In genomic region chr6:89792881-89793280, GRCh38 we compare ENCODE assay signal across 1 cellular context.
TF ChIP-seq lines count a peak whose summit lies in the region.

No MANE protein-coding gene starts in this region.

TF ChIP-seq in GM23338, 12 proteins besides CTCF, POLR2A, EP300 and RAD21 (continued from another document):
- TF ChIP-seq ZNF462 (CRISPR knock-in tag; IDR thresholded peaks at IDR 0.05): no peak
- no peak for TF ChIP-seq JUNB (IDR thresholded peaks at IDR 0.05; ENCODE audit: unreplicated experiment)
- TF ChIP-seq NANOG (IDR thresholded peaks at IDR 0.05; ENCODE audit: borderline replicate concordance): no peak
- TF ChIP-seq EZH2 (IDR thresholded peaks at IDR 0.05; ENCODE audit: low read depth, unreplicated experiment): no peak
